16 cellular contexts compared by ENCODE assay signal in genomic region chr14:24155100-24155499, GRCh38.
"Had no signal": no experiment of that assay in that cellular context is flagged by ENCODE, and none has a peak within 500 bp of the region (broad histone marks: within the 10 kb centered on the region; RNA-seq: fewer than 3 reads in every experiment).

No MANE protein-coding gene starts in this region.

- H3K27me3 ChIP-seq: gastrocnemius medialis, hepatocyte, pancreas, thyroid gland, uterus had no signal

- H3K4me3 ChIP-seq: gastrocnemius medialis, hepatocyte, pancreas, thyroid gland, uterus had no signal

- H3K27me3 Mint-ChIP-seq: activated CD4-positive, alpha-beta T cell treated with anti-CD3 and anti-CD28 coated beads for 36 hours had no signal

- H3K4me2 ChIP-seq: hepatocyte had no signal

- H3K4me3 Mint-ChIP-seq: activated CD4-positive, alpha-beta T cell treated with anti-CD3 and anti-CD28 coated beads for 36 hours; activated T-cell treated with anti-CD3 and anti-CD28 coated beads, Interleukin-2, amount 50 U/mL, for 4 hours had no signal

- FAIRE-seq: pancreas had no signal

- H3K4me1 ChIP-seq: gastrocnemius medialis, pancreas, thyroid gland, uterus had no signal

- H3K9me3 ChIP-seq: gastrocnemius medialis, pancreas, thyroid gland, uterus had no signal

- DNase-seq: activated CD4-positive, alpha-beta T cell treated with anti-CD3 and anti-CD28 coated beads for 36 hours; activated gamma-delta T cell; activated T-cell treated with anti-CD3 and anti-CD28 coated beads, Interleukin-2, amount 50 U/mL, for 4 hours; cortex of kidney; effector CD8-positive, alpha-beta T cell; gastrocnemius medialis; left ventricle myocardium superior; mesendoderm; stimulated activated CD4-positive, alpha-beta T cell treated with anti-CD3 and anti-CD28 coated beads, Interleukin-4, amount 100 ng/mL, for 24 hours; SW 1271; T1000; thyroid gland; uterus had no signal

- H3K9me3 Mint-ChIP-seq: activated T-cell treated with anti-CD3 and anti-CD28 coated beads, Interleukin-2, amount 50 U/mL, for 4 hours had no signal

- H3K36me3 ChIP-seq: uterus had no signal

- H3K27ac ChIP-seq: hepatocyte, pancreas, thyroid gland, uterus, VCaP had no signal

- ATAC-seq: activated CD4-positive, alpha-beta T cell treated with anti-CD3 and anti-CD28 coated beads for 36 hours; activated T-cell treated with anti-CD3 and anti-CD28 coated beads, Interleukin-2, amount 50 U/mL, for 4 hours; gastrocnemius medialis; left ventricle myocardium superior; pancreas had no signal

- H2AFZ ChIP-seq: hepatocyte had no signal
